Comparison of ENCODE assay signal across 24 cellular contexts in genomic region chr2:195480121-195480520, GRCh38.
"Had no signal": no experiment of that assay in that cellular context is flagged by ENCODE, and none has a peak within 500 bp of the region (broad histone marks: within the 10 kb centered on the region; RNA-seq: fewer than 3 reads in every experiment).

No MANE protein-coding gene starts in this region.

- H3K36me3 ChIP-seq: gastroesophageal sphincter, heart left ventricle, left lung, neural progenitor cell, right lobe of liver, thoracic aorta, tibial nerve, upper lobe of right lung, uterus had no signal

- H3K79me2 ChIP-seq: parathyroid adenoma had no signal

- H3K27me3 ChIP-seq: foreskin keratinocyte, gastroesophageal sphincter, heart left ventricle, left lung, neural progenitor cell, right lobe of liver, tibial nerve, upper lobe of right lung, uterus had no signal

- H3K4me2 ChIP-seq: neural progenitor cell had no signal

- ATAC-seq: esophagus mucosa; foreskin keratinocyte; gastroesophageal sphincter; heart left ventricle; left cardiac atrium; left lung; naive thymus-derived CD4-positive, alpha-beta T cell; right lobe of liver; stimulated activated naive B cell treated with anti-CD40 and anti-IgM and Interleukin-4, amounts not matched to agents 10 μg/mL and 1 μg/mL and 100 μg/mL, for 72 hours; upper lobe of right lung had no signal

- H3K9me3 ChIP-seq: gastroesophageal sphincter, left lung, right lobe of liver, thoracic aorta, tibial nerve, upper lobe of right lung, uterus had no signal

- H3K4me1 ChIP-seq: gastroesophageal sphincter, heart left ventricle, left lung, neural progenitor cell, parathyroid adenoma, right lobe of liver, tibial nerve, upper lobe of right lung, uterus had no signal

- H3K9ac ChIP-seq: neural progenitor cell, parathyroid adenoma had no signal

- H3K4me3 ChIP-seq: gastroesophageal sphincter, heart left ventricle, left lung, neural progenitor cell, right lobe of liver, thoracic aorta, tibial nerve, upper lobe of right lung, uterus had no signal

- H3K27ac ChIP-seq: epithelial cell of prostate, foreskin keratinocyte, gastroesophageal sphincter, heart left ventricle, left lung, neural progenitor cell, parathyroid adenoma, right lobe of liver, thoracic aorta, tibial nerve, upper lobe of right lung, uterus had no signal

- H2AFZ ChIP-seq: neural progenitor cell, parathyroid adenoma had no signal

- DNase-seq: effector CD8-positive, alpha-beta T cell; endodermal cell; foreskin keratinocyte; heart left ventricle; hippocampal formation; left cardiac atrium; left lung; mesenchymal stem cell; midbrain; naive thymus-derived CD4-positive, alpha-beta T cell; right lobe of liver; small intestine; stimulated activated CD4-positive, alpha-beta T cell treated with anti-CD3 and anti-CD28 coated beads, Interleukin-15, amount 100 ng/mL, for 24 hours; stimulated activated CD4-positive, alpha-beta T cell treated with anti-CD3 and anti-CD28 coated beads, Interleukin-2, amount 100 ng/mL, for 48 hours; stimulated activated naive B cell treated with anti-CD40 and anti-IgM and Interleukin-4, amounts not matched to agents 10 μg/mL and 1 μg/mL and 100 μg/mL, for 72 hours; upper lobe of right lung; uterus had no signal
